In the genomic region with DNA sequence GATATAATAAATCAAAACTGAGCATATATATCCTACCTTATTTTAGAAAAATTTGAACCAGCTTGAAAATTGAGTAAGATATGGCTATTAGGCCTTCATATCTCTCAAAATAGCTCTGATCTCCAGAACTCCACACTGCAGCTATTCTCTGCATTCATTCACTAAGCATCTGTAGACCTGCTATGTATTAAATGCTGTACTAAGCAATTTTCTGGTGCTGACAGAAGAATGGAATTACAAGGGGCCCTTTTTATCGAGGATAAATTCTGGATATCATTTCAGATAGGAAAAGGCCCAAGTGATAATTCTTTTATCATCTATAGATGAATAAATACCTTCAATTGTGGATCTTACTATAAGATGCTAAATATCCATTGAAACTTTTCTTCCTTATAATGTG, we compare ENCODE assay signal across 1 cellular context.
A peak's percentile ranks its signal among the peaks of the same experiment; 100 is the strongest.
TF ChIP-seq lines count a peak whose summit lies in the region.

No MANE protein-coding gene starts in this region.

TF ChIP-seq in HepG2, 621 proteins besides CTCF, POLR2A, EP300 and RAD21:
- TF ChIP-seq SNAPC2 (CRISPR knock-in tag; IDR thresholded peaks at IDR 0.05) = no peak
- peak; percentile 77 for TF ChIP-seq MAFF (IDR thresholded peaks at IDR 0.05; ENCODE audit: low read depth, low read length)
- TF ChIP-seq, protein P1, sequence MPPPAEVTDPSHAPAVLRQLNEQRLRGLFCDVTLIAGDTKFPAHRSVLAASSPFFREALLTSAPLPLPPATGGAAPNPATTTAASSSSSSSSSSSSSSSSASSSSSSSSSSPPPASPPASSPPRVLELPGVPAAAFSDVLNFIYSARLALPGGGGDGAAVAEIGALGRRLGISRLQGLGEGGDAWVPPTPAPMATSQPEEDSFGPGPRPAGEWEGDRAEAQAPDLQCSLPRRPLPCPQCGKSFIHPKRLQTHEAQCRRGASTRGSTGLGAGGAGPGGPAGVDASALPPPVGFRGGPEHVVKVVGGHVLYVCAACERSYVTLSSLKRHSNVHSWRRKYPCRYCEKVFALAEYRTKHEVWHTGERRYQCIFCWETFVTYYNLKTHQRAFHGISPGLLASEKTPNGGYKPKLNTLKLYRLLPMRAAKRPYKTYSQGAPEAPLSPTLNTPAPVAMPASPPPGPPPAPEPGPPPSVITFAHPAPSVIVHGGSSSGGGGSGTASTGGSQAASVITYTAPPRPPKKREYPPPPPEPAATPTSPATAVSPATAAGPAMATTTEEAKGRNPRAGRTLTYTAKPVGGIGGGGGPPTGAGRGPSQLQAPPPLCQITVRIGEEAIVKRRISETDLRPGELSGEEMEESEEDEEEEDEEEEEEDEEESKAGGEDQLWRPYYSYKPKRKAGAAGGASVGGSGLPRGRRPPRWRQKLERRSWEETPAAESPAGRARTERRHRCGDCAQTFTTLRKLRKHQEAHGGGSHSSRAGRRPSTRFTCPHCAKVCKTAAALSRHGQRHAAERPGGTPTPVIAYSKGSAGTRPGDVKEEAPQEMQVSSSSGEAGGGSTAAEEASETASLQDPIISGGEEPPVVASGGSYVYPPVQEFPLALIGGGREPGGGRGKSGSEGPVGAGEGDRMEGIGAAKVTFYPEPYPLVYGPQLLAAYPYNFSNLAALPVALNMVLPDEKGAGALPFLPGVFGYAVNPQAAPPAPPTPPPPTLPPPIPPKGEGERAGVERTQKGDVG (CRISPR knock-in tag; IDR thresholded peaks at IDR 0.05; ENCODE audit: borderline replicate concordance) = no peak
- peak; percentile 70 to 88 for TF ChIP-seq MAFK (conservative IDR thresholded peaks at IDR 0.05 in 1 of 2, IDR thresholded peaks at IDR 0.05 in 1 of 2; ENCODE audit: low read length in 2 of 2)
